ENCODE assay signal across 16 cellular contexts in the genomic region with DNA sequence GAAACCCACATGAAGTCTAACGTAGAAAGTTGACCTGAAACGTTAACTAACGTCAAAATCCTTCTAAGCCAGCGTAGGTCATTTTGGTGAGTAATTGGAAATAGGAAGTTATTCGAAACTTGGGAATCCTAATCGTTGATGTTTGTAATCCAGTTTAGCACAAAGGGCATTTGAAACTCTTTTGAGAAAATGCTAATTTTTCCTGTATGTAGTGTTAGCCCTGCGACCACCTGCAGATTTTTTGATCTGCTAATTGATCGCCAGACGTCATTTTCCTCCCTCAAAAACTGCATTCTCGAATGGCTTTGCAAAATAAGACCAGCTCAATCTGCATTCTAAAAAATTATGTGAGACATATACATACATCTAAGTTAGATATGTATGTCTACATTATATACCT. TPM values are rescaled to one million over a fixed set of nuclear protein-coding genes. Genes with fewer than 3 reads are reported as not detected.
DNase-seq lines count a peak whose midpoint lies in the region; ATAC-seq, FAIRE-seq and TF ChIP-seq lines count a peak whose summit lies in the region.
"Had no signal": no experiment of that assay in that cellular context is flagged by ENCODE, and none has a peak within 500 bp of the region (broad histone marks: within the 10 kb centered on the region; RNA-seq: fewer than 3 reads in every experiment).

No MANE protein-coding gene starts in this region.

- H3K9ac ChIP-seq in HUES48 (ENCODE audit: low read depth, low read length): peak overlapping the region; percentile 98

- no peaks in the 10 kb centered on the region for H3K27me3 ChIP-seq in HUES48 (ENCODE audit: control insufficient read depth, insufficient read depth, low read length)

- H3K27ac ChIP-seq in HUES48 (ENCODE audit: low read depth, low read length): peak overlapping the region; percentile 99
- peak overlapping the region; percentile 88 for H3K27ac ChIP-seq in mesodermal cell (ENCODE audit: low read depth, low read length, severe bottlenecking)
- H3K27ac ChIP-seq: colonic mucosa, HL-60, upper lobe of right lung had no signal

- H3K4me3 Mint-ChIP-seq in central memory CD8-positive, alpha-beta T cell: peak overlapping the region; percentile 75
- H3K4me3 Mint-ChIP-seq: activated CD8-positive, alpha-beta memory T cell treated with anti-CD3 and anti-CD28 coated beads, Interleukin-2, amount 10 ng/mL, durations not matched to agents 7 days and 5 days had no signal

- H3K9me3 ChIP-seq in HUES48 (ENCODE audit: control insufficient read depth, insufficient read depth, low read length) (no peaks in the 10 kb centered on the region), mesodermal cell (ENCODE audit: control insufficient read depth, low read length) (no peaks in the 10 kb centered on the region), mucosa of descending colon (no peaks in the 10 kb centered on the region)
- H3K9me3 ChIP-seq: colonic mucosa, upper lobe of right lung had no signal

- H3K27me3 Mint-ChIP-seq in central memory CD8-positive, alpha-beta T cell: peaks cover 62% of the 10 kb centered on the region

- no peak for DNase-seq in central memory CD8-positive, alpha-beta T cell (ENCODE audit: low spot score in 2 of 2)
- DNase-seq in NCI-H2171 treated with DMSO at 0.1 percent for 48 hours (lab: John Stamatoyannopoulos, UW) (no peak), mucosa of descending colon (no peak), NCI-H1417 (lab: John Stamatoyannopoulos, UW) (no peak), NCI-H526 treated with DMSO at 0.1 percent for 48 hours (lab: John Stamatoyannopoulos, UW) (no peak)
- DNase-seq: SHP77 treated with DMSO at 0.1 percent for 48 hours had no signal

- FAIRE-seq in A204.1 (lab: Jason Lieb, UNC): peak; percentile 96

- H3K36me3 ChIP-seq in HUES48 (ENCODE audit: control insufficient read depth, insufficient read depth, low read length) (peaks cover 24% of the 10 kb centered on the region), mesodermal cell (ENCODE audit: control insufficient read depth, insufficient read depth, low read length) (peaks cover 19% of the 10 kb centered on the region), mucosa of descending colon (ENCODE audit: low read depth) (no peaks in the 10 kb centered on the region)
- H3K36me3 ChIP-seq: colonic mucosa, upper lobe of right lung had no signal

- peaks cover 46% of the 10 kb centered on the region for H3K4me1 ChIP-seq in HUES48 (ENCODE audit: control insufficient read depth, insufficient read depth, low read length)
- H3K4me1 ChIP-seq in mesodermal cell (ENCODE audit: control insufficient read depth, insufficient read depth, low read length, poor library complexity, severe bottlenecking): peaks cover 22% of the 10 kb centered on the region
- peaks cover 10% of the 10 kb centered on the region for H3K4me1 ChIP-seq in mucosa of descending colon (ENCODE audit: low read depth)

- no peaks in the 10 kb centered on the region for H3K9me3 Mint-ChIP-seq in central memory CD8-positive, alpha-beta T cell
- H3K9me3 Mint-ChIP-seq: CD4-positive, alpha-beta memory T cell; stimulated activated naive B cell treated with anti-CD40 and anti-IgM and Interleukin-4, amounts not matched to agents 10 μg/mL and 1 μg/mL and 100 μg/mL, for 72 hours had no signal

- no peak for ATAC-seq in central memory CD8-positive, alpha-beta T cell (replicated peaks; ENCODE audit: extremely low read depth, poor library complexity, severe bottlenecking)
- no peak for ATAC-seq in mucosa of descending colon

- H3K36me3 Mint-ChIP-seq in central memory CD8-positive, alpha-beta T cell (ENCODE audit: insufficient read depth): peaks cover 2% of the 10 kb centered on the region
- H3K36me3 Mint-ChIP-seq: activated CD8-positive, alpha-beta memory T cell treated with anti-CD3 and anti-CD28 coated beads, Interleukin-2, amount 10 ng/mL, durations not matched to agents 7 days and 5 days; CD4-positive, alpha-beta memory T cell; stimulated activated naive B cell treated with anti-CD40 and anti-IgM and Interleukin-4, amounts not matched to agents 10 μg/mL and 1 μg/mL and 100 μg/mL, for 72 hours had no signal

- H3K27ac Mint-ChIP-seq in central memory CD8-positive, alpha-beta T cell (ENCODE audit: low read depth): no peak overlapping the region
- H3K27ac Mint-ChIP-seq: CD4-positive, alpha-beta memory T cell; stimulated activated naive B cell treated with anti-CD40 and anti-IgM and Interleukin-4, amounts not matched to agents 10 μg/mL and 1 μg/mL and 100 μg/mL, for 72 hours had no signal

- no peak for TF ChIP-seq CTCF in mucosa of descending colon (IDR thresholded peaks at IDR 0.05)

- WGBS in mesodermal cell (ENCODE audit: insufficient coverage in 2 of 2), 2 experiments: 0 to 8% methylated on average over 4 to 6 of the region's 10 CpGs

- peaks cover 5% of the 10 kb centered on the region for H3K4me1 Mint-ChIP-seq in central memory CD8-positive, alpha-beta T cell

- intact Hi-C loops in mucosa of descending colon (cut with DNase I, micrococcal nuclease): no loop called here

- peak overlapping the region; percentile 74 for H3K4me3 ChIP-seq in HUES48 (ENCODE audit: low read depth, low read length)
- H3K4me3 ChIP-seq in mesodermal cell (ENCODE audit: extremely low read depth, insufficient read depth, low read length, poor library complexity, severe bottlenecking): peak overlapping the region; percentile 99
- H3K4me3 ChIP-seq in mucosa of descending colon: no peak overlapping the region

RNA-seq across cellular contexts. Expression of gene SALL4, which starts 2.7 kb away (rescaled TPM):
- polyA plus RNA-seq in mesodermal cell (2013, experiment 1 of 2): 44.4 TPM
- polyA plus RNA-seq in mesodermal cell (2013, experiment 2 of 2): 39.6 TPM
- under 1 TPM in 2 of 3 donors, not detected in 1; 0.05 to 0.41 TPM for total RNA-seq in mucosa of descending colon
- total RNA-seq: A172 had no signal
- polyA plus RNA-seq: CD4-positive, alpha-beta memory T cell had no signal

RNA-seq across cellular contexts. Expression of gene ATP9A, which starts 31.4 kb away (rescaled TPM):
- polyA plus RNA-seq in mesodermal cell (2013, experiment 1 of 2): 8.6 TPM
- 7.2 TPM for polyA plus RNA-seq in mesodermal cell (2013, experiment 2 of 2)
- 100 to 1,000 TPM in 1 of 3 donors, 10 to 100 TPM in 2; 54.0 to 102 (median 59.4) TPM for total RNA-seq in mucosa of descending colon
